ENCODE assay signal across 15 cellular contexts in the genomic region with DNA sequence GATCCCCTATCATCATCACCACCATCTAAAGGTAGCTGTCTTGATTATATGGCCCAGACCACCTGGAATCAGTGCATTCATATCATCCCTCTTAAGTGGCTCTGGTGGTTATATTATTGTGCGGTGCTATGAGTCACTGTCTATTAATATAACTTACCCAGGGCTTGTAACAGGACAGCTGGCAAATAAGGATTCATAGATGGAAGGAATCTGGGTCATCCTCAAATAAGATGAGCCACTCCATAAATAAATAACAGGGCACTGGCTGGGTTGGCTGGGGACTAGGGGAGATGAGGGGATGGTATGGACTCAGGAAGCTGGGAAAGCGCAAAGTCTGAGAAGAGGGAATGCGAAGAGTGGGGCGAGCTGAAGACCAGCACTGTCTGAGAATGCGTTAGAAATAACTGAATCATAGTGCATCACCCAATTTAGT.
DNase-seq lines count a peak whose midpoint lies in the region; ATAC-seq and TF ChIP-seq lines count a peak whose summit lies in the region.
"Had no signal": no experiment of that assay in that cellular context is flagged by ENCODE, and none has a peak within 500 bp of the region (broad histone marks: within the 10 kb centered on the region; RNA-seq: fewer than 3 reads in every experiment).

No MANE protein-coding gene starts in this region.

- no peak overlapping the region for H3K4me3 Mint-ChIP-seq in nephron progenitor cell
- H3K4me3 Mint-ChIP-seq: effector memory CD8-positive, alpha-beta T cell; GM23338 had no signal

- in situ Hi-C loops in ACHN (cut with HindIII; ENCODE audit: low pct_ligation_motif_present, low pct_unique_long_range_greater_than_20kb, low sequenced_read_pairs), result no loop called here

- peaks cover 15% of the 10 kb centered on the region for H3K36me3 Mint-ChIP-seq in nephron progenitor cell (ENCODE audit: low read depth)
- H3K36me3 Mint-ChIP-seq: CD14-positive monocyte had no signal

- peaks cover 13% of the 10 kb centered on the region for H3K9me3 Mint-ChIP-seq in nephron progenitor cell
- H3K9me3 Mint-ChIP-seq: activated T-helper 2 cell treated with anti-CD3 and anti-CD28 coated beads, Interferon-gamma antibody, Interleukin-2, Interleukin-4, amounts not matched to agents 10 μg/mL and 5 μg/mL and 100 μg/mL, durations not matched to agents 14 hours and 24 hours and 36 hours had no signal

- H3K4me1 Mint-ChIP-seq in nephron progenitor cell, result peaks cover 7% of the 10 kb centered on the region
- H3K4me1 Mint-ChIP-seq: CD14-positive monocyte, GM23338 had no signal

- no peaks in the 10 kb centered on the region for H3K27me3 Mint-ChIP-seq in nephron progenitor cell (ENCODE audit: low read depth, poor library complexity)

- H3K27ac Mint-ChIP-seq in nephron progenitor cell, result no peak overlapping the region
- H3K27ac Mint-ChIP-seq: activated T-helper 2 cell treated with anti-CD3 and anti-CD28 coated beads, Interferon-gamma antibody, Interleukin-2, Interleukin-4, amounts not matched to agents 10 μg/mL and 5 μg/mL and 100 μg/mL, durations not matched to agents 14 hours and 24 hours and 36 hours; CD14-positive monocyte; effector memory CD8-positive, alpha-beta T cell; GM23338 had no signal

- intact Hi-C loops in left ventricle myocardium superior (cut with micrococcal nuclease), result loop anchor here (10.0 kb wide), 1 partner anchor 212 kb away; a partner anchor contains a TSS

- ATAC-seq in left ventricle myocardium superior, result peak; percentile 90
- ATAC-seq: effector memory CD8-positive, alpha-beta T cell; GM23338; left colon had no signal

- peak; percentile 45 for DNase-seq in ACHN
- DNase-seq in HS-5 (ENCODE audit: low read depth), result peak; percentile 36
- DNase-seq in amniotic epithelial cell (ENCODE audit: low read depth), result peak; percentile 78
- DNase-seq in left ventricle myocardium superior, result no peak
- DNase-seq in stimulated activated CD4-positive, alpha-beta T cell treated with anti-CD3 and anti-CD28 coated beads, Interleukin-4, amount 100 ng/mL, for 1 hour, result no peak
- no peak for DNase-seq in nephron progenitor cell
- DNase-seq in NCI-H1105 treated with DMSO at 0.1 percent for 48 hours (lab: John Stamatoyannopoulos, UW), result no peak
- DNase-seq in GM20000 (ENCODE audit: low spot score), result no peak
- DNase-seq: effector memory CD8-positive, alpha-beta T cell; left colon; NCI-H524 treated with DMSO at 0.1 percent for 48 hours; spleen had no signal

- TF ChIP-seq CTCF in nephron progenitor cell (IDR thresholded peaks at IDR 0.05) (no peak), GM20000 (IDR thresholded peaks at IDR 0.05; ENCODE audit: extremely low read depth, missing control alignments) (no peak)

Comparison
In these comparisons a context has a peak if more than half of its experiments do, and no peak if none do; other contexts are left out.
1. DNase-seq: peak in ACHN (single experiment), HS-5 (single experiment) and amniotic epithelial cell (single experiment); none in left ventricle myocardium superior (single experiment), stimulated activated CD4-positive, alpha-beta T cell treated with anti-CD3 and anti-CD28 coated beads, Interleukin-4, amount 100 ng/mL, for 1 hour (single experiment), nephron progenitor cell (single experiment), NCI-H1105 treated with DMSO at 0.1 percent for 48 hours (single experiment) and GM20000 (single experiment).